Comparison of ENCODE assay signal across 8 cellular contexts in the genomic region with DNA sequence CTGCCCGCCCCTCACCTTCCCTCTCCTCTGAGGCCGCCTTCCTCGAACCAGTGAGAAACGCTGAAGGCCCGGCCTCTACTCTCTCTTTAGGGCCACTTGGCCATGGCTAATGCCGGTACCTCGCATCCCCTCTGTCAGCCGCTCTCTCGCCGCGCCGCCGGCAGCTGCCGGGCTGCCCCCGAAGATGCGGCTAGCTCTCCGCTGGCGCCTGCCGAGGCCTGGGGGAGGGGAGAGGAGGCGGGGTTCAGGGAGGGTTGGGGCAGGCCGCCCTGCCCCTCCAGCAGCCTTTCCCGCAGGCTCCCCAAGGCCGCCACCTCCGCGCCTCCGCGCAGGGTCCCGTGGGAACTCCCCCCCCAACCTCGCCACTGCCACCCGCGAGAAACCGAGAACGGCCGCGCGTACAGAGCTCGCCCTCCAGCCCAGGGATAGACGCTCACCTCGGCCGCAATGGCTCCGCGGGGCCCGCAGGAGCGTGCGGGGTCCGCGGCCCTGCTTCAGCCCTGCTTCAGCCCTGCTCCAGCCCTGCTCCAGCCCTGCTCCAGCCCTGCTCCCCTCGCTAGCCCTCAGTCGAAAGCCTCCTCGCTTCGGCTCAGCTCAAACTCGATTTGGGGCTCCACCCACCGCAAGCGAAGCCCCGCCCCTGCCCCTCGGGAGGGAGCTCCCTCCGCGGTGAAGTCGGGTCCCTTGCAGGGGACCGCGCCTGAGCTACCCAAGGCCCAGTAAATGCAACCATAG. TPM values are rescaled to one million over a fixed set of nuclear protein-coding genes. Genes with fewer than 3 reads are reported as not detected.
DNase-seq lines count a peak whose midpoint lies in the region; ATAC-seq, FAIRE-seq and TF ChIP-seq lines count a peak whose summit lies in the region.

A gene with protein sequence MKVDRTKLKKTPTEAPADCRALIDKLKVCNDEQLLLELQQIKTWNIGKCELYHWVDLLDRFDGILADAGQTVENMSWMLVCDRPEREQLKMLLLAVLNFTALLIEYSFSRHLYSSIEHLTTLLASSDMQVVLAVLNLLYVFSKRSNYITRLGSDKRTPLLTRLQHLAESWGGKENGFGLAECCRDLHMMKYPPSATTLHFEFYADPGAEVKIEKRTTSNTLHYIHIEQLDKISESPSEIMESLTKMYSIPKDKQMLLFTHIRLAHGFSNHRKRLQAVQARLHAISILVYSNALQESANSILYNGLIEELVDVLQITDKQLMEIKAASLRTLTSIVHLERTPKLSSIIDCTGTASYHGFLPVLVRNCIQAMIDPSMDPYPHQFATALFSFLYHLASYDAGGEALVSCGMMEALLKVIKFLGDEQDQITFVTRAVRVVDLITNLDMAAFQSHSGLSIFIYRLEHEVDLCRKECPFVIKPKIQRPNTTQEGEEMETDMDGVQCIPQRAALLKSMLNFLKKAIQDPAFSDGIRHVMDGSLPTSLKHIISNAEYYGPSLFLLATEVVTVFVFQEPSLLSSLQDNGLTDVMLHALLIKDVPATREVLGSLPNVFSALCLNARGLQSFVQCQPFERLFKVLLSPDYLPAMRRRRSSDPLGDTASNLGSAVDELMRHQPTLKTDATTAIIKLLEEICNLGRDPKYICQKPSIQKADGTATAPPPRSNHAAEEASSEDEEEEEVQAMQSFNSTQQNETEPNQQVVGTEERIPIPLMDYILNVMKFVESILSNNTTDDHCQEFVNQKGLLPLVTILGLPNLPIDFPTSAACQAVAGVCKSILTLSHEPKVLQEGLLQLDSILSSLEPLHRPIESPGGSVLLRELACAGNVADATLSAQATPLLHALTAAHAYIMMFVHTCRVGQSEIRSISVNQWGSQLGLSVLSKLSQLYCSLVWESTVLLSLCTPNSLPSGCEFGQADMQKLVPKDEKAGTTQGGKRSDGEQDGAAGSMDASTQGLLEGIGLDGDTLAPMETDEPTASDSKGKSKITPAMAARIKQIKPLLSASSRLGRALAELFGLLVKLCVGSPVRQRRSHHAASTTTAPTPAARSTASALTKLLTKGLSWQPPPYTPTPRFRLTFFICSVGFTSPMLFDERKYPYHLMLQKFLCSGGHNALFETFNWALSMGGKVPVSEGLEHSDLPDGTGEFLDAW (N-terminal part only) (minus strand): TSS at position 569 of the 735 bp plus-strand sequence. CDS start 32,612 bp downstream, outside the sequence.

- H3K9ac ChIP-seq in astrocyte (ENCODE audit: low read length), result peak within 1 kb of the TSS; percentile 100

- TF ChIP-seq CTCF in GM12865 (IDR thresholded peaks at IDR 0.05; ENCODE audit: insufficient read depth, low read depth, low read length, missing control alignments) (no peak), astrocyte (IDR thresholded peaks at IDR 0.05; ENCODE audit: insufficient read depth, low read depth, low read length) (no peak), hepatocyte (IDR thresholded peaks at IDR 0.05; ENCODE audit: poor library complexity) (no peak)

- H3K4me1 ChIP-seq in astrocyte (ENCODE audit: insufficient read depth, low read length) (peaks cover 6% of the 10 kb centered on the region), hepatocyte (ENCODE audit: insufficient read depth) (no peaks in the 10 kb centered on the region), aorta (ENCODE audit: control insufficient read depth in 1 of 2, insufficient read depth in 2 of 2, low read length in 2 of 2) (no peaks in the 10 kb centered on the region)

- H3K27me3 ChIP-seq in astrocyte (ENCODE audit: insufficient read depth, low read length) (no peaks in the 10 kb centered on the region), hepatocyte (no peaks in the 10 kb centered on the region), aorta (ENCODE audit: control insufficient read depth in 1 of 2, insufficient read depth in 2 of 2, low read length in 1 of 2) (no peaks in the 10 kb centered on the region)

- peaks cover 18% of the 10 kb centered on the region for H4K20me1 ChIP-seq in astrocyte (ENCODE audit: insufficient read depth, low read length)
- H4K20me1 ChIP-seq in hepatocyte (ENCODE audit: insufficient read depth, poor library complexity, severe bottlenecking), result peaks cover 14% of the 10 kb centered on the region

- no peaks in the 10 kb centered on the region for H3K9me3 ChIP-seq in astrocyte (ENCODE audit: insufficient read depth, low read depth, low read length)
- H3K9me3 ChIP-seq in hepatocyte (ENCODE audit: low read depth), result no peaks in the 10 kb centered on the region
- no peaks in the 10 kb centered on the region for H3K9me3 ChIP-seq in aorta (ENCODE audit: control insufficient read depth, low read length)

- H3K79me2 ChIP-seq in astrocyte (ENCODE audit: insufficient read depth, low read length) (peaks cover 40% of the 10 kb centered on the region), hepatocyte (peaks cover 29% of the 10 kb centered on the region)

- H3K9me3 Mint-ChIP-seq in astrocyte (ENCODE audit: unreplicated experiment), result no peaks in the 10 kb centered on the region

- peak; percentile 89 for DNase-seq in GM12865 (ENCODE audit: low read depth)
- DNase-seq in NCI-H1930 (lab: John Stamatoyannopoulos, UW), result peak; percentile 74 to 78
- peak; percentile 70 for DNase-seq in T-helper 9 cell
- DNase-seq in astrocyte (ENCODE audit: low read depth), result peak; percentile 44
- DNase-seq in hepatocyte (ENCODE audit: low spot score), result peak; percentile 82
- DNase-seq in retina, result peak; percentile 90
- DNase-seq in aorta, result peak; percentile 86 to 93

- peaks cover 5% of the 10 kb centered on the region for H3K36me3 Mint-ChIP-seq in astrocyte (ENCODE audit: low read depth, unreplicated experiment)

- H3K27ac Mint-ChIP-seq in astrocyte (ENCODE audit: unreplicated experiment), result peak within 1 kb of the TSS; percentile 95

- peak within 1 kb of the TSS; percentile 84 for H2AFZ ChIP-seq in astrocyte (ENCODE audit: low read depth, low read length)
- H2AFZ ChIP-seq in hepatocyte, result peak within 1 kb of the TSS; percentile 87

- H3K27ac ChIP-seq in astrocyte (ENCODE audit: low read depth, low read length), result peak within 1 kb of the TSS; percentile 81
- H3K27ac ChIP-seq in hepatocyte, result peak within 1 kb of the TSS; percentile 94
- H3K27ac ChIP-seq in aorta (ENCODE audit: low read depth in 1 of 2, low read length in 2 of 2), result peak within 1 kb of the TSS in 1 of 2 donors; percentile 80

- peaks cover 4% of the 10 kb centered on the region for H3K36me3 ChIP-seq in astrocyte (ENCODE audit: insufficient read depth, low read length)
- no peaks in the 10 kb centered on the region for H3K36me3 ChIP-seq in hepatocyte (replicated peaks; ENCODE audit: insufficient read depth, low read depth)
- H3K36me3 ChIP-seq in aorta (ENCODE audit: control insufficient read depth in 1 of 2, insufficient read depth in 2 of 2, low read length in 1 of 2), result no peaks in the 10 kb centered on the region

- peaks cover 4% of the 10 kb centered on the region for H3K4me1 Mint-ChIP-seq in astrocyte (ENCODE audit: low read depth, unreplicated experiment)

- peak; percentile 9 for FAIRE-seq in astrocyte (lab: Jason Lieb, UNC)

- peak within 1 kb of the TSS; percentile 94 for H3K4me3 Mint-ChIP-seq in astrocyte (ENCODE audit: unreplicated experiment)

- intact Hi-C loops in aorta (cut with DNase I), result no loop called here

- H3K4me2 ChIP-seq in astrocyte (ENCODE audit: low read length) (peak within 1 kb of the TSS; percentile 86), hepatocyte (peak within 1 kb of the TSS; percentile 71)

- H3K4me3 ChIP-seq in GM12865 (ENCODE audit: low read depth, low read length) (peak within 1 kb of the TSS; percentile 65), astrocyte (ENCODE audit: insufficient read depth, low read depth, low read length) (peak within 1 kb of the TSS; percentile 89), hepatocyte (peak within 1 kb of the TSS; percentile 62), aorta (ENCODE audit: low read length in 2 of 2) (peak within 1 kb of the TSS; percentile 44 to 49)

- ATAC-seq in HG02870 (IDR thresholded peaks at IDR 0.05; ENCODE audit: unreplicated experiment) (peak; percentile 37), aorta (ENCODE audit: low FRiP score) (peak; percentile 73)

- no peaks in the 10 kb centered on the region for H3K9me2 ChIP-seq in hepatocyte (replicated peaks; ENCODE audit: insufficient read depth)

- 52% methylated on average over 23 of the region's 61 CpGs for WGBS in hepatocyte (ENCODE audit: low lambda C conversion rate, missing lambda C conversion rate)
- 1 to 21% methylated on average over 53 to 61 of the region's 61 CpGs for WGBS in aorta, 2 donors

- no peaks in the 10 kb centered on the region for H3K27me3 Mint-ChIP-seq in astrocyte (ENCODE audit: low read depth, unreplicated experiment)

RNA-seq across cellular contexts. Expression of the gene that starts here (rescaled TPM):
- total RNA-seq in astrocyte (215 and 225 TPM in 2 replicates), hepatocyte (104 and 107 TPM in 2 replicates), aorta (100 to 1,000 TPM; 180 to 196 TPM)
- polyA plus RNA-seq in hepatocyte (39.2 and 44.3 TPM in 2 replicates), aorta (10 to 100 TPM; 22.5 to 39.6 TPM)
